In genomic region chr11:12377106-12377823, GRCh38 we compare ENCODE assay signal across 9 cellular contexts. TPM values are rescaled to one million over a fixed set of nuclear protein-coding genes. Genes with fewer than 3 reads are reported as not detected.
DNase-seq lines count a peak whose midpoint lies in the region; ATAC-seq and TF ChIP-seq lines count a peak whose summit lies in the region.
"Had no signal": no experiment of that assay in that cellular context is flagged by ENCODE, and none has a peak within 500 bp of the region (broad histone marks: within the 10 kb centered on the region; RNA-seq: fewer than 3 reads in every experiment).

Gene PARVA (plus strand): TSS chr11:12377571. CDS start chr11:12377648, 77 bp downstream.

- TF ChIP-seq POLR2A in ovary (IDR thresholded peaks at IDR 0.05): peak; percentile 44

- CTCF ChIA-PET in AG04449 (lab: Yijun Ruan, JAX): interaction anchor here (0.9 to 2.8 kb wide), 14 partner anchors 11 to 588 kb away, joined by 3 to 14 read pairs (median 4); no protein-coding TSS in a partner anchor

- peak within 1 kb of the TSS; percentile 96 to 99 for H3K27ac ChIP-seq in ovary

- intact Hi-C loops in head of caudate nucleus (cut with DNase I) (no loop called here), ovary (cut with DNase I) (loop anchor here in 1 of 4 donors (10.0 kb wide), 1 partner anchor 128 kb away; no protein-coding TSS in a partner anchor)

- H3K36me3 ChIP-seq in adipocyte (ENCODE audit: control insufficient read depth, insufficient read depth, low read length, severe bottlenecking) (peaks cover 15% of the 10 kb centered on the region), ovary (no peaks in the 10 kb centered on the region)

- H3K9me3 ChIP-seq in adipocyte (ENCODE audit: control insufficient read depth, low read length) (no peaks in the 10 kb centered on the region), ovary (no peaks in the 10 kb centered on the region)

- TF ChIP-seq CTCF in AG04449 (IDR thresholded peaks at IDR 0.05; ENCODE audit: insufficient read depth, low read length, missing control alignments): peak; percentile 26
- TF ChIP-seq CTCF in ovary (IDR thresholded peaks at IDR 0.05): peak in 1 of 3 donors; percentile 9

- ATAC-seq in GM21367 (IDR thresholded peaks at IDR 0.05; ENCODE audit: unreplicated experiment): no peak

- WGBS in ovary, 3 donors: 5 to 10% (median 6%) methylated on average over 33 to 55 of the region's 55 CpGs

- POLR2A ChIA-PET in AG04449 (lab: Yijun Ruan, JAX): interaction anchor here (0.6 to 2.1 kb wide), 19 partner anchors 11 to 523 kb away, joined by 3 to 11 read pairs (median 4); no protein-coding TSS in a partner anchor

- peak within 1 kb of the TSS; percentile 87 for H3K9ac ChIP-seq in adipocyte (ENCODE audit: low read length)

- TF ChIP-seq EP300 in ovary (IDR thresholded peaks at IDR 0.05): no peak

- H3K4me3 ChIP-seq in AG04449 (ENCODE audit: low read depth, low read length): peak within 1 kb of the TSS; percentile 79
- peak within 1 kb of the TSS; percentile 83 for H3K4me3 ChIP-seq in adipocyte (ENCODE audit: low read length)
- peak within 1 kb of the TSS; percentile 69 for H3K4me3 ChIP-seq in ovary

- H3K4me1 ChIP-seq in adipocyte (ENCODE audit: control insufficient read depth, insufficient read depth, low read length) (peaks cover 38% of the 10 kb centered on the region), ovary (ENCODE audit: insufficient read depth) (peaks cover 13% of the 10 kb centered on the region)

- DNase-seq in AG04449 (ENCODE audit: low read depth, low spot score): peak; percentile 31
- DNase-seq in HT1080 (ENCODE audit: low read depth): peak; percentile 72
- DNase-seq in adipocyte (ENCODE audit: low read depth): peak; percentile 94
- peak in 30 of 42 donors; percentile 6 to 61 (median 28) for DNase-seq in head of caudate nucleus
- peak in 4 of 5 donors; percentile 71 to 83 (median 74) for DNase-seq in ovary
- DNase-seq in NCI-H2171 (lab: John Stamatoyannopoulos, UW): no peak
- DNase-seq in NCI-H446 (lab: John Stamatoyannopoulos, UW): no peak

- H3K27me3 ChIP-seq in adipocyte (replicated peaks; ENCODE audit: control insufficient read depth, insufficient read depth, low read length) (no peaks in the 10 kb centered on the region), ovary (no peaks in the 10 kb centered on the region)

RNA-seq across cellular contexts. Expression of gene PARVA, which starts in this region (rescaled TPM):
- 16.3 and 22.2 TPM in 2 replicates for total RNA-seq in HT1080 (2014; rRNA removed; shearing (Covaris generic))
- 29.4 and 33.0 TPM in 2 replicates for polyA plus RNA-seq in HT1080 (2015; cell fraction: cytosol; rRNA removed)
- 22.1 and 22.5 TPM in 2 replicates for polyA plus RNA-seq in HT1080 (2015; cell fraction: nucleus; rRNA removed)
- 100 to 1,000 TPM in 2 of 7 donors, 10 to 100 TPM in 5; 28.4 to 107 (median 89.8) TPM for total RNA-seq in ovary
- polyA plus RNA-seq in ovary: 100 to 1,000 TPM in 1 of 2 donors, 10 to 100 TPM in 1; 37.7 to 126 TPM
- total RNA-seq: natural killer cell treated with Interleukin-12 subunit alpha and Interleukin-12 subunit beta and Interleukin-15 and Interleukin-18, amount 100 ng/mL, for 72 hours had no signal

Comparison
In these comparisons a context has a peak if more than half of its experiments do, and no peak if none do; other contexts are left out.
1. DNase-seq: peak in AG04449 (single experiment), HT1080 (single experiment), adipocyte (single experiment), head of caudate nucleus (30 of 42) and ovary (4 of 5); none in NCI-H2171 (single experiment) and NCI-H446 (0 of 2).
2. Peak in every context shown above with its lines, with median percentiles within 50 percentile points of each other: H3K4me3 ChIP-seq.